In the genomic region with DNA sequence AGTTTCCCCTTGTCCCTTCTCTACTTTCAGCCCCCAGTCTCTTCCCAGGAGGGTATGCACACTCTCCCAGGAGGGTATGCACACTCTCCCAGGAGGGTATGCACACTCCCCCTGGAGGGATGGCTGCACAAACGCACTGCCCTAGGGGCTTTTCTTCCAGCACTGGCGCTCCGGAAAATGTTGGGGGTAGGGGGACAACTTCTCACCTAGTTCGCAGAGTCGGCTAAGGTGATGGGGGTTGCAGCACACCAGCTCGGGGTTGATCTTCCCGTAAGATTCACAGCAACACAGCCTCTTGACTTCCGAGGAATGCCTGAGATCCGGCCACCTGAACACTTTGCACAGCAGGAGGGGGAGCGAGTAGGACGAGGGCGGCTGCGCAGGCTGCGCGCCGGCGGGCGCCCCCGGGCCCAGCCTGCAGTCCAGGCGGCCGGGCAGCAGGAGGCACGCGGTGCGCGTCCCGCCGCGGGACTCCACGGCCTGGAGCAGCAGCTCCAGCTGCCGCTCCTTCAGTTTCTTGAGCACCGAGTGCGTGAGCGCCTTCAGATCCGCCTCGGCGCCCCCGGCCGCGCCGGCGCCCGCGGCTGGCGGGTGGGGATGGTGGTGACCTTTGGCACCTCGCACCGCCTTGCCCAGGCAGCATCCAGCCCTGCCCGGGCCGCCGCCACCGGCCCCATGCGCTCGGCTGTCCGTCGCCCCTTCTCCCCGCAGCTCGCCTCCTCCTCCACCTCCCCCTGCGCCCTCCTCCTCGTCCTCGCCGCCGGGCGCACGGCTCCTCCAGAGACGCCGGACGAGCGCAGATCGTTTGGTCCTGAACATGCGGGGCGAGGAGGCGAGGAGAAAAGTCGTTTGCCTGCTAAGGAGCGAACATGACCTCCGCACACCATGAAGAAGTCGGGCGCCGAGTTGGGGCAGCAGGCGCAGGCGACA, we compare ENCODE assay signal across 1 cellular context.
TF ChIP-seq lines count a peak whose summit lies in the region.

No MANE protein-coding gene starts in this region.

TF ChIP-seq in HepG2, 621 proteins besides CTCF, POLR2A, EP300 and RAD21 (continues in another document):
- TF ChIP-seq, protein P1, sequence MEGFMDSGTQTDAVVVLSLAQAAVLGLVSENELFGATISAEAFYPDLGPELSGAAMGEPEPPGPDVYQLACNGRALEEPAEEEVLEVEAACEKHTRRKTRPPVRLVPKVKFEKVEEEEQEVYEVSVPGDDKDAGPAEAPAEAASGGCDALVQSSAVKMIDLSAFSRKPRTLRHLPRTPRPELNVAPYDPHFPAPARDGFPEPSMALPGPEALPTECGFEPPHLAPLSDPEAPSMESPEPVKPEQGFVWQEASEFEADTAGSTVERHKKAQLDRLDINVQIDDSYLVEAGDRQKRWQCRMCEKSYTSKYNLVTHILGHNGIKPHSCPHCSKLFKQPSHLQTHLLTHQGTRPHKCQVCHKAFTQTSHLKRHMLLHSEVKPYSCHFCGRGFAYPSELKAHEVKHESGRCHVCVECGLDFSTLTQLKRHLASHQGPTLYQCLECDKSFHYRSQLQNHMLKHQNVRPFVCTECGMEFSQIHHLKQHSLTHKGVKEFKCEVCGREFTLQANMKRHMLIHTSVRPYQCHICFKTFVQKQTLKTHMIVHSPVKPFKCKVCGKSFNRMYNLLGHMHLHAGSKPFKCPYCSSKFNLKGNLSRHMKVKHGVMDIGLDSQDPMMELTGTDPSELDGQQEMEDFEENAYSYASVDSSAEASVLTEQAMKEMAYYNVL (CRISPR knock-in tag; IDR thresholded peaks at IDR 0.05; ENCODE audit: borderline replicate concordance), result no peak
- TF ChIP-seq, protein P2, sequence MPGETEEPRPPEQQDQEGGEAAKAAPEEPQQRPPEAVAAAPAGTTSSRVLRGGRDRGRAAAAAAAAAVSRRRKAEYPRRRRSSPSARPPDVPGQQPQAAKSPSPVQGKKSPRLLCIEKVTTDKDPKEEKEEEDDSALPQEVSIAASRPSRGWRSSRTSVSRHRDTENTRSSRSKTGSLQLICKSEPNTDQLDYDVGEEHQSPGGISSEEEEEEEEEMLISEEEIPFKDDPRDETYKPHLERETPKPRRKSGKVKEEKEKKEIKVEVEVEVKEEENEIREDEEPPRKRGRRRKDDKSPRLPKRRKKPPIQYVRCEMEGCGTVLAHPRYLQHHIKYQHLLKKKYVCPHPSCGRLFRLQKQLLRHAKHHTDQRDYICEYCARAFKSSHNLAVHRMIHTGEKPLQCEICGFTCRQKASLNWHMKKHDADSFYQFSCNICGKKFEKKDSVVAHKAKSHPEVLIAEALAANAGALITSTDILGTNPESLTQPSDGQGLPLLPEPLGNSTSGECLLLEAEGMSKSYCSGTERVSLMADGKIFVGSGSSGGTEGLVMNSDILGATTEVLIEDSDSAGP (CRISPR knock-in tag; IDR thresholded peaks at IDR 0.05; ENCODE audit: borderline replicate concordance), result peak; percentile 26; the same call in 1 of the 2 replicates
- TF ChIP-seq, protein P3, sequence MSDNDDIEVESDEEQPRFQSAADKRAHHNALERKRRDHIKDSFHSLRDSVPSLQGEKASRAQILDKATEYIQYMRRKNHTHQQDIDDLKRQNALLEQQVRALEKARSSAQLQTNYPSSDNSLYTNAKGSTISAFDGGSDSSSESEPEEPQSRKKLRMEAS (IDR thresholded peaks at IDR 0.05), result peak; percentile 23; the same call in 1 of the 2 replicates
- TF ChIP-seq SETDB1 (CRISPR knock-in tag; IDR thresholded peaks at IDR 0.05; ENCODE audit: borderline replicate concordance) (no peak), ZNF253 (CRISPR knock-in tag; IDR thresholded peaks at IDR 0.05; ENCODE audit: borderline replicate concordance) (no peak), IRF9 (CRISPR knock-in tag; IDR thresholded peaks at IDR 0.05; ENCODE audit: borderline replicate concordance) (no peak), AFF4 (CRISPR knock-in tag; IDR thresholded peaks at IDR 0.05) (no peak), SKI (IDR thresholded peaks at IDR 0.05; ENCODE audit: partially characterized antibody) (peak; percentile 22), EEA1 (CRISPR knock-in tag; IDR thresholded peaks at IDR 0.05; ENCODE audit: borderline replicate concordance) (0 out of 2 replicates have a peak, but pooled peaks have one; percentile 27), GLI4 (CRISPR knock-in tag; IDR thresholded peaks at IDR 0.05; ENCODE audit: borderline replicate concordance) (no peak), DR1 (CRISPR knock-in tag; IDR thresholded peaks at IDR 0.05) (no peak), MIER2 (CRISPR knock-in tag; IDR thresholded peaks at IDR 0.05) (no peak), HDAC1 (CRISPR knock-in tag; IDR thresholded peaks at IDR 0.05) (peak; percentile 11; the same call in 1 of the 2 replicates), ZNF674 (CRISPR knock-in tag; IDR thresholded peaks at IDR 0.05; ENCODE audit: low read depth) (no peak), ZBTB10 (CRISPR knock-in tag; IDR thresholded peaks at IDR 0.05; ENCODE audit: borderline replicate concordance) (no peak)
- TF ChIP-seq, protein P4, sequence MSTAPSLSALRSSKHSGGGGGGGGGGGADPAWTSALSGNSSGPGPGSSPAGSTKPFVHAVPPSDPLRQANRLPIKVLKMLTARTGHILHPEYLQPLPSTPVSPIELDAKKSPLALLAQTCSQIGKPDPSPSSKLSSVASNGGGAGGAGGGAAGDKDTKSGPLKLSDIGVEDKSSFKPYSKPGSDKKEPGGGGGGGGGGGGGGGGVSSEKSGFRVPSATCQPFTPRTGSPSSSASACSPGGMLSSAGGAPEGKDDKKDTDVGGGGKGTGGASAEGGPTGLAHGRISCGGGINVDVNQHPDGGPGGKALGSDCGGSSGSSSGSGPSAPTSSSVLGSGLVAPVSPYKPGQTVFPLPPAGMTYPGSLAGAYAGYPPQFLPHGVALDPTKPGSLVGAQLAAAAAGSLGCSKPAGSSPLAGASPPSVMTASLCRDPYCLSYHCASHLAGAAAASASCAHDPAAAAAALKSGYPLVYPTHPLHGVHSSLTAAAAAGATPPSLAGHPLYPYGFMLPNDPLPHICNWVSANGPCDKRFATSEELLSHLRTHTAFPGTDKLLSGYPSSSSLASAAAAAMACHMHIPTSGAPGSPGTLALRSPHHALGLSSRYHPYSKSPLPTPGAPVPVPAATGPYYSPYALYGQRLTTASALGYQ (CRISPR knock-in tag; IDR thresholded peaks at IDR 0.05), result no peak
- TF ChIP-seq, protein P5, sequence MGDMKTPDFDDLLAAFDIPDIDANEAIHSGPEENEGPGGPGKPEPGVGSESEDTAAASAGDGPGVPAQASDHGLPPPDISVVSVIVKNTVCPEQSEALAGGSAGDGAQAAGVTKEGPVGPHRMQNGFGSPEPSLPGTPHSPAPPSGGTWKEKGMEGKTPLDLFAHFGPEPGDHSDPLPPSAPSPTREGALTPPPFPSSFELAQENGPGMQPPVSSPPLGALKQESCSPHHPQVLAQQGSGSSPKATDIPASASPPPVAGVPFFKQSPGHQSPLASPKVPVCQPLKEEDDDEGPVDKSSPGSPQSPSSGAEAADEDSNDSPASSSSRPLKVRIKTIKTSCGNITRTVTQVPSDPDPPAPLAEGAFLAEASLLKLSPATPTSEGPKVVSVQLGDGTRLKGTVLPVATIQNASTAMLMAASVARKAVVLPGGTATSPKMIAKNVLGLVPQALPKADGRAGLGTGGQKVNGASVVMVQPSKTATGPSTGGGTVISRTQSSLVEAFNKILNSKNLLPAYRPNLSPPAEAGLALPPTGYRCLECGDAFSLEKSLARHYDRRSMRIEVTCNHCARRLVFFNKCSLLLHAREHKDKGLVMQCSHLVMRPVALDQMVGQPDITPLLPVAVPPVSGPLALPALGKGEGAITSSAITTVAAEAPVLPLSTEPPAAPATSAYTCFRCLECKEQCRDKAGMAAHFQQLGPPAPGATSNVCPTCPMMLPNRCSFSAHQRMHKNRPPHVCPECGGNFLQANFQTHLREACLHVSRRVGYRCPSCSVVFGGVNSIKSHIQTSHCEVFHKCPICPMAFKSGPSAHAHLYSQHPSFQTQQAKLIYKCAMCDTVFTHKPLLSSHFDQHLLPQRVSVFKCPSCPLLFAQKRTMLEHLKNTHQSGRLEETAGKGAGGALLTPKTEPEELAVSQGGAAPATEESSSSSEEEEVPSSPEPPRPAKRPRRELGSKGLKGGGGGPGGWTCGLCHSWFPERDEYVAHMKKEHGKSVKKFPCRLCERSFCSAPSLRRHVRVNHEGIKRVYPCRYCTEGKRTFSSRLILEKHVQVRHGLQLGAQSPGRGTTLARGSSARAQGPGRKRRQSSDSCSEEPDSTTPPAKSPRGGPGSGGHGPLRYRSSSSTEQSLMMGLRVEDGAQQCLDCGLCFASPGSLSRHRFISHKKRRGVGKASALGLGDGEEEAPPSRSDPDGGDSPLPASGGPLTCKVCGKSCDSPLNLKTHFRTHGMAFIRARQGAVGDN (CRISPR knock-in tag; IDR thresholded peaks at IDR 0.05), result peak; percentile 66
- TF ChIP-seq, protein P6, sequence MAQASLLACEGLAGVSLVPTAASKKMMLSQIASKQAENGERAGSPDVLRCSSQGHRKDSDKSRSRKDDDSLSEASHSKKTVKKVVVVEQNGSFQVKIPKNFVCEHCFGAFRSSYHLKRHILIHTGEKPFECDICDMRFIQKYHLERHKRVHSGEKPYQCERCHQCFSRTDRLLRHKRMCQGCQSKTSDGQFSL (CRISPR knock-in tag; IDR thresholded peaks at IDR 0.05), result 0 out of 2 replicates have a peak, but pooled peaks have one; percentile 3
